In the genomic region with DNA sequence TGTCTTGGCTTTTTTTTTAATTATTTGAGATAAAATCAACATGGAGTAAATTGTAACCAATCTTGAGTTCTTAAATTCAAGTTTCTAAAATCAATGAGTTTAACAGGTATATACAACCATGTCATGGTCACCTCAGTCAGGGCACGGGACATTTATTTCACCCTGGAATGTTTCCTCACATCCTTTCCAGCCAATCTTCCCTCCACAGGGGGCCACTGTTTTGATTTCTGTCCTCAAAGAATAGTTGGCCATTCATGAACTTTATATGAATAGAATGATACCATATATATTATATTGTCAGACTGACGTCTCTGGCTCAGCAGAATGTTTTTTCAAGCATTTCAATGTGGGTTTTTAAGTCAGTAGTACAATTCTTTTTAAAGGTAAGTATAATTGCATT, we compare ENCODE assay signal across 2 cellular contexts.
TF ChIP-seq lines count a peak whose summit lies in the region.

No MANE protein-coding gene starts in this region.

TF ChIP-seq in SK-N-SH, 30 proteins besides CTCF, POLR2A, EP300 and RAD21:
- TF ChIP-seq PBX3 (IDR thresholded peaks at IDR 0.05) (no peak), RCOR1 (IDR thresholded peaks at IDR 0.05; ENCODE audit: low read length) (no peak), NRF1 (IDR thresholded peaks at IDR 0.05; ENCODE audit: low read depth, low read length) (no peak), FOXM1 (IDR thresholded peaks at IDR 0.05; ENCODE audit: low read depth) (no peak), RFX5 (IDR thresholded peaks at IDR 0.05; ENCODE audit: low read length) (no peak), CHD2 (IDR thresholded peaks at IDR 0.05; ENCODE audit: low read length, partially characterized antibody) (no peak), ELF1 (IDR thresholded peaks at IDR 0.05) (no peak), POLR2AphosphoS5 (IDR thresholded peaks at IDR 0.05; ENCODE audit: low read depth, low read length) (no peak), FOXJ3 (CRISPR knock-in tag; IDR thresholded peaks at IDR 0.05) (no peak), MAX (IDR thresholded peaks at IDR 0.05; ENCODE audit: low read depth) (no peak), GATA2 (CRISPR knock-in tag; IDR thresholded peaks at IDR 0.05) (no peak), FOSL2 (IDR thresholded peaks at IDR 0.05; ENCODE audit: borderline replicate concordance, low read depth) (no peak), REST (IDR thresholded peaks at IDR 0.05; ENCODE audit: low read depth, low read length) (no peak), USF1 (IDR thresholded peaks at IDR 0.05; ENCODE audit: borderline replicate concordance, low read depth) (no peak), SMC3 (IDR thresholded peaks at IDR 0.05; ENCODE audit: low read depth, low read length) (no peak), MXI1 (IDR thresholded peaks at IDR 0.05; ENCODE audit: low read depth, low read length) (no peak), RXRA (IDR thresholded peaks at IDR 0.05; ENCODE audit: borderline replicate concordance, low read depth) (no peak)
- TF ChIP-seq, protein P1, sequence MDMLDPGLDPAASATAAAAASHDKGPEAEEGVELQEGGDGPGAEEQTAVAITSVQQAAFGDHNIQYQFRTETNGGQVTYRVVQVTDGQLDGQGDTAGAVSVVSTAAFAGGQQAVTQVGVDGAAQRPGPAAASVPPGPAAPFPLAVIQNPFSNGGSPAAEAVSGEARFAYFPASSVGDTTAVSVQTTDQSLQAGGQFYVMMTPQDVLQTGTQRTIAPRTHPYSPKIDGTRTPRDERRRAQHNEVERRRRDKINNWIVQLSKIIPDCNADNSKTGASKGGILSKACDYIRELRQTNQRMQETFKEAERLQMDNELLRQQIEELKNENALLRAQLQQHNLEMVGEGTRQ (IDR thresholded peaks at IDR 0.05; ENCODE audit: borderline replicate concordance, low read depth, low read length) = no peak
TF ChIP-seq in SK-N-SH: peak in this region for 0.

TF ChIP-seq in SK-N-SH treated with all-trans-retinoic acid at 6 μM for 48 hours, 23 proteins besides CTCF, POLR2A, EP300 and RAD21:
- TF ChIP-seq SNAI2 (CRISPR knock-in tag; IDR thresholded peaks at IDR 0.05) (no peak), OSR1 (CRISPR knock-in tag; IDR thresholded peaks at IDR 0.05) (no peak), ZNF8 (CRISPR knock-in tag; IDR thresholded peaks at IDR 0.05) (no peak), ZFP30 (CRISPR knock-in tag; IDR thresholded peaks at IDR 0.05) (no peak), ISL1 (CRISPR knock-in tag; IDR thresholded peaks at IDR 0.05) (no peak), POU6F1 (CRISPR knock-in tag; IDR thresholded peaks at IDR 0.05; ENCODE audit: borderline replicate concordance, low read depth) (no peak), CSRNP3 (CRISPR knock-in tag; IDR thresholded peaks at IDR 0.05) (no peak), BACH2 (CRISPR knock-in tag; IDR thresholded peaks at IDR 0.05; ENCODE audit: borderline replicate concordance) (no peak), ZNF70 (CRISPR knock-in tag; IDR thresholded peaks at IDR 0.05) (no peak), ZNF565 (CRISPR knock-in tag; conservative IDR thresholded peaks at IDR 0.05; ENCODE audit: low read depth) (no peak), ARNTL (CRISPR knock-in tag; IDR thresholded peaks at IDR 0.05; ENCODE audit: borderline replicate concordance, low read depth) (no peak), ZC3H10 (CRISPR knock-in tag; IDR thresholded peaks at IDR 0.05) (no peak), TCF4 (CRISPR knock-in tag; IDR thresholded peaks at IDR 0.05; ENCODE audit: borderline replicate concordance) (no peak), ZFP3 (CRISPR knock-in tag; IDR thresholded peaks at IDR 0.05) (no peak), GLIS3 (CRISPR knock-in tag; IDR thresholded peaks at IDR 0.05) (no peak)
- TF ChIP-seq, protein P2, sequence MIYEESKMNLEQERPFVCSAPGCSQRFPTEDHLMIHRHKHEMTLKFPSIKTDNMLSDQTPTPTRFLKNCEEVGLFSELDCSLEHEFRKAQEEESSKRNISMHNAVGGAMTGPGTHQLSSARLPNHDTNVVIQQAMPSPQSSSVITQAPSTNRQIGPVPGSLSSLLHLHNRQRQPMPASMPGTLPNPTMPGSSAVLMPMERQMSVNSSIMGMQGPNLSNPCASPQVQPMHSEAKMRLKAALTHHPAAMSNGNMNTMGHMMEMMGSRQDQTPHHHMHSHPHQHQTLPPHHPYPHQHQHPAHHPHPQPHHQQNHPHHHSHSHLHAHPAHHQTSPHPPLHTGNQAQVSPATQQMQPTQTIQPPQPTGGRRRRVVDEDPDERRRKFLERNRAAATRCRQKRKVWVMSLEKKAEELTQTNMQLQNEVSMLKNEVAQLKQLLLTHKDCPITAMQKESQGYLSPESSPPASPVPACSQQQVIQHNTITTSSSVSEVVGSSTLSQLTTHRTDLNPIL (CRISPR knock-in tag; IDR thresholded peaks at IDR 0.05; ENCODE audit: low read depth) = no peak
- TF ChIP-seq, protein P3, sequence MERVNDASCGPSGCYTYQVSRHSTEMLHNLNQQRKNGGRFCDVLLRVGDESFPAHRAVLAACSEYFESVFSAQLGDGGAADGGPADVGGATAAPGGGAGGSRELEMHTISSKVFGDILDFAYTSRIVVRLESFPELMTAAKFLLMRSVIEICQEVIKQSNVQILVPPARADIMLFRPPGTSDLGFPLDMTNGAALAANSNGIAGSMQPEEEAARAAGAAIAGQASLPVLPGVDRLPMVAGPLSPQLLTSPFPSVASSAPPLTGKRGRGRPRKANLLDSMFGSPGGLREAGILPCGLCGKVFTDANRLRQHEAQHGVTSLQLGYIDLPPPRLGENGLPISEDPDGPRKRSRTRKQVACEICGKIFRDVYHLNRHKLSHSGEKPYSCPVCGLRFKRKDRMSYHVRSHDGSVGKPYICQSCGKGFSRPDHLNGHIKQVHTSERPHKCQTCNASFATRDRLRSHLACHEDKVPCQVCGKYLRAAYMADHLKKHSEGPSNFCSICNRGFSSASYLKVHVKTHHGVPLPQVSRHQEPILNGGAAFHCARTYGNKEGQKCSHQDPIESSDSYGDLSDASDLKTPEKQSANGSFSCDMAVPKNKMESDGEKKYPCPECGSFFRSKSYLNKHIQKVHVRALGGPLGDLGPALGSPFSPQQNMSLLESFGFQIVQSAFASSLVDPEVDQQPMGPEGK (CRISPR knock-in tag; IDR thresholded peaks at IDR 0.05; ENCODE audit: borderline replicate concordance) = no peak
- TF ChIP-seq, protein P4, sequence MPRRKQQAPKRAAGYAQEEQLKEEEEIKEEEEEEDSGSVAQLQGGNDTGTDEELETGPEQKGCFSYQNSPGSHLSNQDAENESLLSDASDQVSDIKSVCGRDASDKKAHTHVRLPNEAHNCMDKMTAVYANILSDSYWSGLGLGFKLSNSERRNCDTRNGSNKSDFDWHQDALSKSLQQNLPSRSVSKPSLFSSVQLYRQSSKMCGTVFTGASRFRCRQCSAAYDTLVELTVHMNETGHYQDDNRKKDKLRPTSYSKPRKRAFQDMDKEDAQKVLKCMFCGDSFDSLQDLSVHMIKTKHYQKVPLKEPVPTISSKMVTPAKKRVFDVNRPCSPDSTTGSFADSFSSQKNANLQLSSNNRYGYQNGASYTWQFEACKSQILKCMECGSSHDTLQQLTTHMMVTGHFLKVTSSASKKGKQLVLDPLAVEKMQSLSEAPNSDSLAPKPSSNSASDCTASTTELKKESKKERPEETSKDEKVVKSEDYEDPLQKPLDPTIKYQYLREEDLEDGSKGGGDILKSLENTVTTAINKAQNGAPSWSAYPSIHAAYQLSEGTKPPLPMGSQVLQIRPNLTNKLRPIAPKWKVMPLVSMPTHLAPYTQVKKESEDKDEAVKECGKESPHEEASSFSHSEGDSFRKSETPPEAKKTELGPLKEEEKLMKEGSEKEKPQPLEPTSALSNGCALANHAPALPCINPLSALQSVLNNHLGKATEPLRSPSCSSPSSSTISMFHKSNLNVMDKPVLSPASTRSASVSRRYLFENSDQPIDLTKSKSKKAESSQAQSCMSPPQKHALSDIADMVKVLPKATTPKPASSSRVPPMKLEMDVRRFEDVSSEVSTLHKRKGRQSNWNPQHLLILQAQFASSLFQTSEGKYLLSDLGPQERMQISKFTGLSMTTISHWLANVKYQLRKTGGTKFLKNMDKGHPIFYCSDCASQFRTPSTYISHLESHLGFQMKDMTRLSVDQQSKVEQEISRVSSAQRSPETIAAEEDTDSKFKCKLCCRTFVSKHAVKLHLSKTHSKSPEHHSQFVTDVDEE (CRISPR knock-in tag; IDR thresholded peaks at IDR 0.05) = no peak
